In genomic region chr4:135564090-135564489, GRCh38 we compare ENCODE assay signal across 23 cellular contexts.
DNase-seq lines count a peak whose midpoint lies in the region; ATAC-seq, FAIRE-seq and TF ChIP-seq lines count a peak whose summit lies in the region.
"Had no signal": no experiment of that assay in that cellular context is flagged by ENCODE, and none has a peak within 500 bp of the region (broad histone marks: within the 10 kb centered on the region; RNA-seq: fewer than 3 reads in every experiment).

No MANE protein-coding gene starts in this region.

- DNase-seq in DMS53 (lab: John Stamatoyannopoulos, UW) (peak; percentile 2), DMS53 treated with DMSO at 0.1 percent for 48 hours (lab: John Stamatoyannopoulos, UW; ENCODE audit: unreplicated experiment) (no peak), H9 (no peak), Karpas-422 (peak; percentile 27), GM19239 (ENCODE audit: insufficient read length, low spot score) (no peak), upper lobe of left lung (no peak)
- no peak for DNase-seq in CD4-positive, alpha-beta T cell
- DNase-seq: ACHN; AML-193; BE2C; Calu3; CD4-positive, alpha-beta memory T cell; COR-L47; DMS79; EL; GF-D8 had no signal

- H3K27ac Mint-ChIP-seq in H9: no peak overlapping the region; a peak in 1 of 7 replicates
- no peak overlapping the region for H3K27ac Mint-ChIP-seq in CD4-positive, alpha-beta T cell
- H3K27ac Mint-ChIP-seq: CD14-positive monocyte; CD4-positive, alpha-beta memory T cell had no signal

- H4K91ac ChIP-seq in H9 (ENCODE audit: insufficient read length, low read depth, low read length): no peak overlapping the region

- no peaks in the 10 kb centered on the region for H3K23me2 ChIP-seq in H9 (ENCODE audit: insufficient read length, low read depth, low read length, poor library complexity, severe bottlenecking)

- no peak overlapping the region for H2BK5ac ChIP-seq in H9 (ENCODE audit: insufficient read length, low read length)

- H3K9me3 ChIP-seq in H9 (ENCODE audit: control insufficient read depth, low read depth, low read length): no peaks in the 10 kb centered on the region
- peaks cover 7% of the 10 kb centered on the region for H3K9me3 ChIP-seq in Karpas-422 (ENCODE audit: low read length)
- H3K9me3 ChIP-seq in CD4-positive, alpha-beta T cell (ENCODE audit: control insufficient read depth, low read length): no peaks in the 10 kb centered on the region
- H3K9me3 ChIP-seq in upper lobe of left lung: no peaks in the 10 kb centered on the region
- H3K9me3 ChIP-seq: BE2C; BLaER1 treated with 17β-estradiol and CSF1 and Interleukin-3, amounts not matched to agents 10 nM and 100 nM; HAP-1 had no signal

- H3K9me2 ChIP-seq in Karpas-422 (replicated peaks; ENCODE audit: insufficient read depth, low read length): no peaks in the 10 kb centered on the region

- no peak overlapping the region for H3K4me3 ChIP-seq in Karpas-422 (ENCODE audit: low read length)
- H3K4me3 ChIP-seq in upper lobe of left lung: no peak overlapping the region
- H3K4me3 ChIP-seq: BLaER1 treated with 17β-estradiol and CSF1 and Interleukin-3, amounts not matched to agents 10 nM and 100 nM; HAP-1 had no signal

- H3K36me3 ChIP-seq in Karpas-422 (ENCODE audit: insufficient read depth, low read length) (no peaks in the 10 kb centered on the region), upper lobe of left lung (no peaks in the 10 kb centered on the region)
- H3K36me3 ChIP-seq: BE2C; BLaER1 treated with 17β-estradiol and CSF1 and Interleukin-3, amounts not matched to agents 10 nM and 100 nM; HAP-1 had no signal

- H3K27me3 ChIP-seq in H9 (ENCODE audit: insufficient read depth, low read length) (no peaks in the 10 kb centered on the region), Karpas-422 (ENCODE audit: low read length) (no peaks in the 10 kb centered on the region), upper lobe of left lung (no peaks in the 10 kb centered on the region)
- H3K27me3 ChIP-seq in CD4-positive, alpha-beta T cell (ENCODE audit: control insufficient read depth, insufficient read depth, low read length): no peaks in the 10 kb centered on the region
- H3K27me3 ChIP-seq: BE2C; BLaER1 treated with 17β-estradiol and CSF1 and Interleukin-3, amounts not matched to agents 10 nM and 100 nM had no signal

- H3K9me3 Mint-ChIP-seq in H9: no peaks in the 10 kb centered on the region
- H3K9me3 Mint-ChIP-seq in CD4-positive, alpha-beta T cell: peaks cover 8% of the 10 kb centered on the region

- H3K79me2 ChIP-seq in H9 (ENCODE audit: insufficient read depth, low read length) (no peaks in the 10 kb centered on the region), Karpas-422 (ENCODE audit: low read length) (no peaks in the 10 kb centered on the region)

- H3K9ac ChIP-seq in H9 (ENCODE audit: extremely low read depth, insufficient read length, low read length) (no peak overlapping the region), Karpas-422 (ENCODE audit: low read length) (no peak overlapping the region)
- H3K9ac ChIP-seq: BLaER1 treated with 17β-estradiol and CSF1 and Interleukin-3, amounts not matched to agents 10 nM and 100 nM had no signal

- peaks cover 0 to 4% (median 0%) of the 10 kb centered on the region in 3 experiments; a peak in 2 of 7 replicates for H3K36me3 Mint-ChIP-seq in H9 (ENCODE audit: insufficient read depth in 1 of 3, low read depth in 3 of 3)
- H3K36me3 Mint-ChIP-seq in CD4-positive, alpha-beta T cell (ENCODE audit: low read depth): no peaks in the 10 kb centered on the region
- H3K36me3 Mint-ChIP-seq: CD14-positive monocyte; CD4-positive, alpha-beta memory T cell had no signal

- H3K4me2 ChIP-seq in H9 (ENCODE audit: insufficient read depth, insufficient read length, low read length): no peak overlapping the region
- no peak overlapping the region for H3K4me2 ChIP-seq in Karpas-422 (ENCODE audit: low read depth, low read length, poor library complexity, severe bottlenecking)
- H3K4me2 ChIP-seq: BLaER1 treated with 17β-estradiol and CSF1 and Interleukin-3, amounts not matched to agents 10 nM and 100 nM had no signal

- H2AK5ac ChIP-seq in H9 (ENCODE audit: insufficient read length, low read length): no peak overlapping the region

- H3K4me1 ChIP-seq in H9 (ENCODE audit: insufficient read depth, low read length) (no peaks in the 10 kb centered on the region), Karpas-422 (ENCODE audit: low read length) (no peaks in the 10 kb centered on the region), upper lobe of left lung (no peaks in the 10 kb centered on the region)
- H3K4me1 ChIP-seq: BE2C; BLaER1 treated with 17β-estradiol and CSF1 and Interleukin-3, amounts not matched to agents 10 nM and 100 nM; HAP-1 had no signal

- FAIRE-seq in GM19239 (lab: Jason Lieb, UNC): no peak
- FAIRE-seq: A204.1, GM12891, GM18507 had no signal

- no CpG with 5 or more reads among the region's 1 CpG for WGBS in H9 (ENCODE audit: extremely low coverage, insufficient read length, low lambda C conversion rate)
- WGBS in upper lobe of left lung, 2 donors: 70 to 71% methylated on average over 1 of the region's 1 CpG

- H3K4me3 Mint-ChIP-seq in H9: no peak overlapping the region
- H3K4me3 Mint-ChIP-seq in CD4-positive, alpha-beta T cell: no peak overlapping the region
- H3K4me3 Mint-ChIP-seq: CD14-positive monocyte; CD4-positive, alpha-beta memory T cell had no signal

- intact Hi-C loops in CD4-positive, alpha-beta T cell (cut with DNase I, micrococcal nuclease): no loop called here

- no peak for TF ChIP-seq POLR2A in upper lobe of left lung (IDR thresholded peaks at IDR 0.05)

- H2AFZ ChIP-seq in H9 (ENCODE audit: low read length): peak overlapping the region; percentile 36
- no peak overlapping the region for H2AFZ ChIP-seq in Karpas-422 (ENCODE audit: low read length)

- no peaks in the 10 kb centered on the region for H3K79me1 ChIP-seq in H9 (ENCODE audit: insufficient read depth, low read depth, low read length, poor library complexity, severe bottlenecking)

- H3T11ph ChIP-seq in H9 (ENCODE audit: low read length): no peak overlapping the region

- H3K4me1 Mint-ChIP-seq in H9: peaks cover 10 to 12% of the 10 kb centered on the region in 2 experiments
- H3K4me1 Mint-ChIP-seq in CD4-positive, alpha-beta T cell (ENCODE audit: low read depth): no peaks in the 10 kb centered on the region
- H3K4me1 Mint-ChIP-seq: CD14-positive monocyte; CD4-positive, alpha-beta memory T cell had no signal

- no peaks in the 10 kb centered on the region for H3K27me3 Mint-ChIP-seq in H9 (ENCODE audit: low read depth)
- no peaks in the 10 kb centered on the region for H3K27me3 Mint-ChIP-seq in CD4-positive, alpha-beta T cell
- H3K27me3 Mint-ChIP-seq: CD4-positive, alpha-beta memory T cell had no signal

- CTCF ChIA-PET in CD4-positive, alpha-beta T cell (lab: Charles Lee): no interaction called here

- H4K8ac ChIP-seq in H9 (replicated peaks; ENCODE audit: insufficient read length, low read depth, low read length): no peak overlapping the region

- H3K23ac ChIP-seq in H9 (ENCODE audit: insufficient read length, low read depth, low read length): no peak overlapping the region

- H2BK12ac ChIP-seq in H9 (ENCODE audit: insufficient read length, low read depth, low read length): no peak overlapping the region

- H3K4ac ChIP-seq in H9 (ENCODE audit: low read depth, low read length): no peak overlapping the region

- no peak overlapping the region for H3K14ac ChIP-seq in H9 (ENCODE audit: insufficient read depth, low read length)

- POLR2A ChIA-PET in CD4-positive, alpha-beta T cell (lab: Charles Lee): no interaction called here

- no peak overlapping the region for H3K56ac ChIP-seq in H9 (ENCODE audit: insufficient read length, low read depth, low read length)

- H4K20me1 ChIP-seq in H9 (ENCODE audit: control insufficient read depth, insufficient read depth, insufficient read length) (no peaks in the 10 kb centered on the region), Karpas-422 (ENCODE audit: insufficient read depth, low read depth, low read length) (no peaks in the 10 kb centered on the region)
- H4K20me1 ChIP-seq: BLaER1 treated with 17β-estradiol and CSF1 and Interleukin-3, amounts not matched to agents 10 nM and 100 nM had no signal

- H2BK120ac ChIP-seq in H9 (ENCODE audit: low read depth, low read length, poor library complexity, severe bottlenecking): no peak overlapping the region

- H4K5ac ChIP-seq in H9 (ENCODE audit: insufficient read length, low read depth, low read length): no peak overlapping the region

- no peak for TF ChIP-seq EP300 in upper lobe of left lung (IDR thresholded peaks at IDR 0.05)

- TF ChIP-seq CTCF in H9 (conservative IDR thresholded peaks at IDR 0.05): no peak
- TF ChIP-seq CTCF in CD4-positive, alpha-beta T cell (IDR thresholded peaks at IDR 0.05): no peak
- no peak for TF ChIP-seq CTCF in upper lobe of left lung (IDR thresholded peaks at IDR 0.05)

- no peak overlapping the region for H2BK15ac ChIP-seq in H9 (ENCODE audit: low read depth, low read length)

- H3K27ac ChIP-seq in H9 (ENCODE audit: insufficient read length, low read depth, low read length) (no peak overlapping the region), Karpas-422 (ENCODE audit: low read length) (no peak overlapping the region), upper lobe of left lung (no peak overlapping the region)
- no peak overlapping the region for H3K27ac ChIP-seq in CD4-positive, alpha-beta T cell (ENCODE audit: low read depth, low read length)
- H3K27ac ChIP-seq: 22Rv1; BLaER1 treated with 17β-estradiol and CSF1 and Interleukin-3, amounts not matched to agents 10 nM and 100 nM had no signal

- ATAC-seq in CD4-positive, alpha-beta T cell (ENCODE audit: poor library complexity): no peak
- no peak for ATAC-seq in upper lobe of left lung (ENCODE audit: low FRiP score in 2 of 2)

- no peak overlapping the region for H3K18ac ChIP-seq in H9 (ENCODE audit: insufficient read length, low read depth, low read length)

- no peak overlapping the region for H2BK20ac ChIP-seq in H9 (ENCODE audit: low read depth, low read length, poor library complexity, severe bottlenecking)

Comparison
In these comparisons a context has a peak if more than half of its experiments do, and no peak if none do; other contexts are left out.
1. DNase-seq: peak in DMS53 (single experiment) and Karpas-422 (single experiment); none in DMS53 treated with DMSO at 0.1 percent for 48 hours (single experiment), H9 (single experiment), CD4-positive, alpha-beta T cell (0 of 10), GM19239 (single experiment) and upper lobe of left lung (0 of 2).